Comparison of ENCODE assay signal across 28 cellular contexts in the genomic region with DNA sequence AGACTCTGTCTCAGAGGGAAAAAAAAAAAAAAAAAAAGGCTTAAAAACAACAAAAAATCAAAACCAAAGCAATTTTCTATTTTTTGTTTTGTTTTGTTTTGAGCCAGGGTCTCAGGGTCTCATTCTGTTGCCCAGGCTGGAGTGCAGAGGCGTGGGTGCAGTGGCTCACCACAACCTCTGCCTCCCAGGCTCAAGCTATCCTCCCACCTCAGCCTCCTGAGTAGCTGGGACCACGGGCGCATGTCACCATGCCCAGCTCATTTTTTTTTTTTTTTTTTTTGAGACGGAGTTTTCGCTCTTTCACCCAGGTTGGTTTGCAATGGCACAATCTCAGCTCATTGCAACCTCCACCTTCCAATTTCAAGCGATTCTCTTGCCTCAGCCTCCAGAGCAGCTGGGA. TPM values are rescaled to one million over a fixed set of nuclear protein-coding genes. Genes with fewer than 3 reads are reported as not detected.
DNase-seq lines count a peak whose midpoint lies in the region; ATAC-seq and TF ChIP-seq lines count a peak whose summit lies in the region.
"Had no signal": no experiment of that assay in that cellular context is flagged by ENCODE, and none has a peak within 500 bp of the region (broad histone marks: within the 10 kb centered on the region; RNA-seq: fewer than 3 reads in every experiment).

No MANE protein-coding gene starts in this region.

- H3K27me3 ChIP-seq in neutrophil: no peaks in the 10 kb centered on the region
- H3K27me3 ChIP-seq in MG63: no peaks in the 10 kb centered on the region
- H3K27me3 ChIP-seq: BE2C, SJSA1 had no signal

- POLR2A ChIA-PET in activated CD4-positive, alpha-beta T cell treated with anti-CD3 and anti-CD28 coated beads for 36 hours (lab: Charles Lee): no interaction called here
- POLR2A ChIA-PET in HEK293 (lab: Yijun Ruan, JAX): interaction anchor here (0.6 kb wide), 1 partner anchor 200 kb away, joined by 3 read pairs; no protein-coding TSS in a partner anchor

- no peak for TF ChIP-seq CTCF in HEK293 (tag by site-specific recombination; IDR thresholded peaks at IDR 0.05)
- TF ChIP-seq CTCF in neutrophil (IDR thresholded peaks at IDR 0.05): no peak

- no peaks in the 10 kb centered on the region for H3K9me3 Mint-ChIP-seq in activated CD4-positive, alpha-beta T cell treated with anti-CD3 and anti-CD28 coated beads for 36 hours (ENCODE audit: low read depth)
- no peaks in the 10 kb centered on the region for H3K9me3 Mint-ChIP-seq in activated naive CD8-positive, alpha-beta T cell treated with anti-CD3 and anti-CD28 coated beads for 36 hours
- H3K9me3 Mint-ChIP-seq: activated T-helper 2 cell treated with anti-CD3 and anti-CD28 coated beads, Interferon-gamma antibody, Interleukin-2, Interleukin-4, amounts not matched to agents 10 μg/mL and 5 μg/mL and 100 μg/mL, durations not matched to agents 14 hours and 24 hours and 36 hours had no signal

- H3K27ac ChIP-seq in HEK293 (ENCODE audit: extremely low read depth, low read depth, low read length) (no peak overlapping the region), neutrophil (peak overlapping the region; percentile 99)
- H3K27ac ChIP-seq: SJSA1 had no signal

- H3K4me3 Mint-ChIP-seq in activated CD4-positive, alpha-beta T cell treated with anti-CD3 and anti-CD28 coated beads for 36 hours: no peak overlapping the region
- H3K4me3 Mint-ChIP-seq in activated naive CD8-positive, alpha-beta T cell treated with anti-CD3 and anti-CD28 coated beads for 36 hours: no peak overlapping the region
- H3K4me3 Mint-ChIP-seq: WTC11 had no signal

- H3K4me3 ChIP-seq in HEK293 (ENCODE audit: low read depth, low read length): no peak overlapping the region
- H3K4me3 ChIP-seq in neutrophil (ENCODE audit: low read depth in 1 of 2, low read length in 1 of 2): no peak overlapping the region
- no peak overlapping the region for H3K4me3 ChIP-seq in MG63
- H3K4me3 ChIP-seq: SJSA1, smooth muscle cell had no signal

- DNase-seq in activated CD4-positive, alpha-beta T cell treated with anti-CD3 and anti-CD28 coated beads for 36 hours: no peak
- DNase-seq in activated CD4-positive, alpha-beta T cell treated with anti-CD3 and anti-CD28 coated beads for 48 hours: no peak
- no peak for DNase-seq in activated naive CD8-positive, alpha-beta T cell treated with anti-CD3 and anti-CD28 coated beads for 36 hours
- DNase-seq in NCI-H128 (lab: John Stamatoyannopoulos, UW; ENCODE audit: unreplicated experiment) (no peak), MG63 (no peak)
- DNase-seq: BE2C; cortex of kidney; DMS 273 treated with DMSO at 0.1 percent for 48 hours; glutamatergic neuron; NCI-H1436; NCI-H510A treated with DMSO at 0.1 percent for 48 hours; occipital lobe; stimulated activated CD4-positive, alpha-beta T cell treated with anti-CD3 and anti-CD28 coated beads, Interleukin-2, amount 100 ng/mL, for 48 hours; T-helper 9 cell; trophoblast cell had no signal

- H3K36me3 ChIP-seq in HEK293 (ENCODE audit: control insufficient read depth in 2 of 2, insufficient read depth in 1 of 2, low read length in 2 of 2) (no peaks in the 10 kb centered on the region), neutrophil (peaks cover 43% of the 10 kb centered on the region), MG63 (peaks cover 9% of the 10 kb centered on the region; the same call in 1 of the 2 replicates)
- H3K36me3 ChIP-seq: BE2C had no signal

- no peak for ATAC-seq in activated CD4-positive, alpha-beta T cell treated with anti-CD3 and anti-CD28 coated beads for 36 hours
- ATAC-seq in GM21723 (IDR thresholded peaks at IDR 0.05; ENCODE audit: unreplicated experiment): no peak
- ATAC-seq: HepG2, WTC11 had no signal

- H3K36me3 Mint-ChIP-seq in activated CD4-positive, alpha-beta T cell treated with anti-CD3 and anti-CD28 coated beads for 36 hours (ENCODE audit: low read depth): peaks cover 48% of the 10 kb centered on the region
- peaks cover 66% of the 10 kb centered on the region for H3K36me3 Mint-ChIP-seq in activated naive CD8-positive, alpha-beta T cell treated with anti-CD3 and anti-CD28 coated beads for 36 hours

- CTCF ChIA-PET in activated CD4-positive, alpha-beta T cell treated with anti-CD3 and anti-CD28 coated beads for 36 hours (lab: Charles Lee): interaction anchor here (0.7 kb wide), 1 partner anchor 130 kb away, joined by 3 read pairs; no protein-coding TSS in a partner anchor
- CTCF ChIA-PET in HEK293 (lab: Yijun Ruan, JAX): no interaction called here

- intact Hi-C loops in activated CD4-positive, alpha-beta T cell treated with anti-CD3 and anti-CD28 coated beads for 36 hours (cut with DNase I, micrococcal nuclease): loop anchor here in 1 of 2 experiments (10.0 kb wide), 1 partner anchor 1847 kb away; no protein-coding TSS in a partner anchor

- H3K9me3 ChIP-seq in HEK293 (ENCODE audit: control insufficient read depth, insufficient read depth, low read depth, low read length): no peaks in the 10 kb centered on the region
- H3K9me3 ChIP-seq in neutrophil: no peaks in the 10 kb centered on the region
- H3K9me3 ChIP-seq in MG63: peaks cover 6% of the 10 kb centered on the region; the same call in 1 of the 2 replicates
- H3K9me3 ChIP-seq: BE2C, SJSA1 had no signal

- peak overlapping the region; percentile 19 for H3K27ac Mint-ChIP-seq in activated CD4-positive, alpha-beta T cell treated with anti-CD3 and anti-CD28 coated beads for 36 hours
- peak overlapping the region; percentile 95 for H3K27ac Mint-ChIP-seq in activated naive CD8-positive, alpha-beta T cell treated with anti-CD3 and anti-CD28 coated beads for 36 hours
- H3K27ac Mint-ChIP-seq: WTC11 had no signal

- H3K4me1 ChIP-seq in HEK293 (ENCODE audit: control insufficient read depth, insufficient read depth, low read length): peaks cover 4% of the 10 kb centered on the region; the same call in 1 of the 2 replicates
- H3K4me1 ChIP-seq in neutrophil (ENCODE audit: control insufficient read depth in 1 of 2, insufficient read depth in 1 of 2, low read depth in 1 of 2, low read length in 1 of 2): peaks cover 83 to 96% of the 10 kb centered on the region in 2 experiments
- H3K4me1 ChIP-seq: BE2C had no signal

- no peaks in the 10 kb centered on the region for H3K27me3 Mint-ChIP-seq in activated CD4-positive, alpha-beta T cell treated with anti-CD3 and anti-CD28 coated beads for 36 hours
- no peaks in the 10 kb centered on the region for H3K27me3 Mint-ChIP-seq in activated naive CD8-positive, alpha-beta T cell treated with anti-CD3 and anti-CD28 coated beads for 36 hours

- peaks cover 86% of the 10 kb centered on the region for H3K4me1 Mint-ChIP-seq in activated CD4-positive, alpha-beta T cell treated with anti-CD3 and anti-CD28 coated beads for 36 hours
- H3K4me1 Mint-ChIP-seq in activated naive CD8-positive, alpha-beta T cell treated with anti-CD3 and anti-CD28 coated beads for 36 hours: peaks cover 74% of the 10 kb centered on the region

TF ChIP-seq in HEK293, 187 proteins besides CTCF, POLR2A, EP300 and RAD21:
- TF ChIP-seq ZFHX2 (tag by site-specific recombination; conservative IDR thresholded peaks at IDR 0.05) (0 out of 2 replicates have a peak, but pooled peaks have one; percentile 6), ZNF792 (tag by site-specific recombination; IDR thresholded peaks at IDR 0.05) (no peak), EGR2 (tag by site-specific recombination; IDR thresholded peaks at IDR 0.05; ENCODE audit: low read depth) (0 out of 2 replicates have a peak, but pooled peaks have one; percentile 16)
TF ChIP-seq in HEK293: peak in this region for 2.

RNA-seq across cellular contexts. Expression of gene STK10, which starts 5.7 kb away (rescaled TPM):
- total RNA-seq in activated CD4-positive, alpha-beta T cell treated with anti-CD3 and anti-CD28 coated beads for 36 hours: 100 to 1,000 TPM in 1 of 2 experiments, 10 to 100 TPM in 1; 83.1 to 144 TPM
- 10 to 100 TPM; 83.7 to 93.2 TPM for total RNA-seq in activated naive CD8-positive, alpha-beta T cell treated with anti-CD3 and anti-CD28 coated beads for 36 hours
- 8.0 and 8.4 TPM in 2 replicates for total RNA-seq in MG63 (2014; rRNA removed; shearing (Covaris generic); ENCODE audit: low replicate concordance)

RNA-seq across cellular contexts. Expression of gene EFCAB9, which starts 11.7 kb away (rescaled TPM):
- total RNA-seq in activated CD4-positive, alpha-beta T cell treated with anti-CD3 and anti-CD28 coated beads for 36 hours: not detected
- total RNA-seq in activated naive CD8-positive, alpha-beta T cell treated with anti-CD3 and anti-CD28 coated beads for 36 hours: not detected
- not detected in 2 replicates for total RNA-seq in MG63 (2014; rRNA removed; shearing (Covaris generic); ENCODE audit: low replicate concordance)
- total RNA-seq: A172; activated T-helper 2 cell treated with anti-CD3 and anti-CD28 coated beads, Interferon-gamma antibody, Interleukin-2, Interleukin-4, amounts not matched to agents 10 μg/mL and 5 μg/mL and 100 μg/mL, durations not matched to agents 14 hours and 24 hours and 36 hours; fibroblast of lung; H1; HepG2; lung microvascular endothelial cell; occipital lobe; renal cortical epithelial cell; SJSA1; smooth muscle cell; WTC11 had no signal
